Comparison of ENCODE assay signal across 24 cellular contexts in genomic region chr1:215252164-215252563, GRCh38.
DNase-seq lines count a peak whose midpoint lies in the region; TF ChIP-seq lines count a peak whose summit lies in the region.
"Had no signal": no experiment of that assay in that cellular context is flagged by ENCODE, and none has a peak within 500 bp of the region (broad histone marks: within the 10 kb centered on the region; RNA-seq: fewer than 3 reads in every experiment).

No MANE protein-coding gene starts in this region.

- no peak overlapping the region for H3K27ac Mint-ChIP-seq in osteocyte (ENCODE audit: unreplicated experiment)
- H3K27ac Mint-ChIP-seq: B cell; CD14-positive monocyte; CD4-positive, alpha-beta memory T cell; CD4-positive, alpha-beta T cell; CD4-positive, CD25-positive, alpha-beta regulatory T cell; CD8-positive, alpha-beta T cell had no signal

- peaks cover 7% of the 10 kb centered on the region for H3K27me3 Mint-ChIP-seq in osteocyte (ENCODE audit: unreplicated experiment)
- H3K27me3 Mint-ChIP-seq: B cell; CD4-positive, alpha-beta memory T cell; CD4-positive, alpha-beta T cell; CD4-positive, CD25-positive, alpha-beta regulatory T cell; CD8-positive, alpha-beta memory T cell had no signal

- no peak overlapping the region for H3K4me3 Mint-ChIP-seq in osteocyte (ENCODE audit: unreplicated experiment)
- H3K4me3 Mint-ChIP-seq: B cell; CD14-positive monocyte; CD4-positive, alpha-beta memory T cell; CD4-positive, alpha-beta T cell; CD4-positive, CD25-positive, alpha-beta regulatory T cell; CD8-positive, alpha-beta memory T cell; CD8-positive, alpha-beta T cell had no signal

- H3K9me3 Mint-ChIP-seq in osteocyte (ENCODE audit: unreplicated experiment): no peaks in the 10 kb centered on the region

- TF ChIP-seq CTCF in osteocyte (IDR thresholded peaks at IDR 0.05): no peak

- no peaks in the 10 kb centered on the region for H3K4me1 Mint-ChIP-seq in osteocyte (ENCODE audit: unreplicated experiment)
- H3K4me1 Mint-ChIP-seq: B cell; CD14-positive monocyte; CD4-positive, alpha-beta memory T cell; CD4-positive, CD25-positive, alpha-beta regulatory T cell; CD8-positive, alpha-beta memory T cell had no signal

- peak; percentile 32 for DNase-seq in NCI-H69 (lab: John Stamatoyannopoulos, UW)
- DNase-seq in osteocyte (ENCODE audit: extremely low spot score, unreplicated experiment): no peak
- DNase-seq: 8988T; ACHN; AML-193; BE2C; C1 segment of cervical spinal cord; Caco-2; Calu3; CD4-positive, alpha-beta memory T cell; CD4-positive, alpha-beta T cell; CD4-positive, CD25-positive, alpha-beta regulatory T cell; CD8-positive, alpha-beta memory T cell; CD8-positive, alpha-beta T cell; COR-L47; DMS 273 treated with DMSO at 0.1 percent for 48 hours; DMS153; DMS53; DMS79; DMS79 treated with DMSO at 0.1 percent for 48 hours; DND-41; EL had no signal

- H3K36me3 Mint-ChIP-seq in osteocyte (ENCODE audit: unreplicated experiment): no peaks in the 10 kb centered on the region
- H3K36me3 Mint-ChIP-seq: CD14-positive monocyte; CD4-positive, alpha-beta memory T cell; CD4-positive, CD25-positive, alpha-beta regulatory T cell; CD8-positive, alpha-beta memory T cell; CD8-positive, alpha-beta T cell had no signal
